Comparison of ENCODE assay signal across 1 cellular context in genomic region chr5:147617191-147617606, GRCh38.
TF ChIP-seq lines count a peak whose summit lies in the region.

No MANE protein-coding gene starts in this region.

TF ChIP-seq in IMR-90, 13 proteins besides CTCF, POLR2A, EP300 and RAD21:
- TF ChIP-seq NFE2L2 (IDR thresholded peaks at IDR 0.05; ENCODE audit: low read depth, low read length) (no peak), MXI1 (IDR thresholded peaks at IDR 0.05; ENCODE audit: borderline replicate concordance, low read depth, low read length) (no peak), FOS (IDR thresholded peaks at IDR 0.05; ENCODE audit: low read depth, low read length) (no peak), RFX5 (IDR thresholded peaks at IDR 0.05; ENCODE audit: low read depth, low read length) (no peak), CHD1 (IDR thresholded peaks at IDR 0.05; ENCODE audit: low read depth, low read length) (no peak), MAZ (IDR thresholded peaks at IDR 0.05; ENCODE audit: borderline replicate concordance, low read depth, low read length) (no peak), BHLHE40 (IDR thresholded peaks at IDR 0.05; ENCODE audit: low read depth, low read length) (no peak), MAFK (IDR thresholded peaks at IDR 0.05; ENCODE audit: low read depth, low read length) (no peak)
